Comparison of ENCODE assay signal across 8 cellular contexts in genomic region chr2:74778381-74779371, GRCh38. TPM values are rescaled to one million over a fixed set of nuclear protein-coding genes. Genes with fewer than 3 reads are reported as not detected.
DNase-seq lines count a peak whose midpoint lies in the region; ATAC-seq and TF ChIP-seq lines count a peak whose summit lies in the region.

No MANE protein-coding gene starts in this region.

- DNase-seq in COLO668 (lab: John Stamatoyannopoulos, UW; ENCODE audit: unreplicated experiment): peak; percentile 59
- no peak for DNase-seq in activated naive CD4-positive, alpha-beta T cell (lab: John Stamatoyannopoulos, UW)
- no peak for DNase-seq in sciatic nerve (ENCODE audit: low spot score)

- no peak overlapping the region; the same call in 1 of the 2 replicates for H2AFZ ChIP-seq in OCI-LY1 (ENCODE audit: low read length)

- H3K4me3 ChIP-seq in HUES64 (ENCODE audit: low read length) (peak overlapping the region; percentile 39), OCI-LY1 (ENCODE audit: low read depth, low read length, poor library complexity, severe bottlenecking) (peak overlapping the region; percentile 24), iPS-15b (ENCODE audit: low read depth, low read length) (peak overlapping the region; percentile 26)

- H3K9me2 ChIP-seq in OCI-LY1 (ENCODE audit: low read depth, low read length): no peaks in the 10 kb centered on the region

- no peak for TF ChIP-seq CTCF in OCI-LY1 (IDR thresholded peaks at IDR 0.05; ENCODE audit: low read length)

- no peaks in the 10 kb centered on the region for H4K20me1 ChIP-seq in OCI-LY1 (ENCODE audit: insufficient read depth, low read length)

- 77% methylated on average over 16 of the region's 18 CpGs for WGBS in HUES64

- H3K79me2 ChIP-seq in OCI-LY1 (ENCODE audit: insufficient read depth, low read length): no peaks in the 10 kb centered on the region

- H3K27me3 ChIP-seq in HUES64 (ENCODE audit: insufficient read depth, low read length): no peaks in the 10 kb centered on the region
- no peaks in the 10 kb centered on the region for H3K27me3 ChIP-seq in OCI-LY1 (ENCODE audit: insufficient read depth, low read length)
- no peaks in the 10 kb centered on the region for H3K27me3 ChIP-seq in iPS-15b (ENCODE audit: control insufficient read depth, insufficient read depth, low read length)

- intact Hi-C loops in sciatic nerve (cut with DNase I): no loop called here

- no peaks in the 10 kb centered on the region for H3F3A ChIP-seq in OCI-LY1 (ENCODE audit: insufficient read depth, low read length)

- ATAC-seq in HG03520 (IDR thresholded peaks at IDR 0.05; ENCODE audit: unreplicated experiment): no peak
- no peak for ATAC-seq in HG02973 (IDR thresholded peaks at IDR 0.05; ENCODE audit: unreplicated experiment)
- ATAC-seq in sciatic nerve: no peak

- H3K9me3 ChIP-seq in HUES64 (ENCODE audit: insufficient read depth, low read depth, low read length) (no peaks in the 10 kb centered on the region), OCI-LY1 (ENCODE audit: low read length) (no peaks in the 10 kb centered on the region), iPS-15b (ENCODE audit: control insufficient read depth, insufficient read depth, low read length) (no peaks in the 10 kb centered on the region)

- H3K4me1 ChIP-seq in HUES64 (ENCODE audit: insufficient read depth, low read length) (peaks cover 7% of the 10 kb centered on the region), OCI-LY1 (ENCODE audit: insufficient read depth, low read length, severe bottlenecking) (peaks cover 25% of the 10 kb centered on the region), iPS-15b (ENCODE audit: control insufficient read depth, insufficient read depth, low read length) (peaks cover 6% of the 10 kb centered on the region)

- H3K27ac ChIP-seq in HUES64 (ENCODE audit: low read depth, low read length) (no peak overlapping the region), OCI-LY1 (ENCODE audit: low read depth, low read length, poor library complexity, severe bottlenecking) (no peak overlapping the region)

- peak overlapping the region; percentile 31; the same call in 1 of the 2 replicates for H3K9ac ChIP-seq in HUES64 (ENCODE audit: low read depth, low read length)
- no peak overlapping the region; the same call in 1 of the 2 replicates for H3K9ac ChIP-seq in OCI-LY1 (ENCODE audit: low read length)
- no peak overlapping the region for H3K9ac ChIP-seq in iPS-15b (ENCODE audit: low read depth, low read length)

- H3K36me3 ChIP-seq in HUES64 (ENCODE audit: insufficient read depth, low read length) (no peaks in the 10 kb centered on the region), OCI-LY1 (ENCODE audit: insufficient read depth, low read length) (no peaks in the 10 kb centered on the region), iPS-15b (ENCODE audit: control insufficient read depth, insufficient read depth, low read length) (no peaks in the 10 kb centered on the region)

- peak overlapping the region; percentile 31; the same call in 1 of the 2 replicates for H3K4me2 ChIP-seq in OCI-LY1 (ENCODE audit: low read length)

RNA-seq across cellular contexts. Expression of gene HK2, which starts 55.3 kb away (rescaled TPM):
- 26.0 TPM for polyA plus RNA-seq in HUES64 (2013, experiment 1 of 2)
- 27.3 TPM for polyA plus RNA-seq in HUES64 (2013, experiment 2 of 2)
- total RNA-seq in sciatic nerve: 15.7 TPM
